26 cellular contexts compared by ENCODE assay signal in the genomic region with DNA sequence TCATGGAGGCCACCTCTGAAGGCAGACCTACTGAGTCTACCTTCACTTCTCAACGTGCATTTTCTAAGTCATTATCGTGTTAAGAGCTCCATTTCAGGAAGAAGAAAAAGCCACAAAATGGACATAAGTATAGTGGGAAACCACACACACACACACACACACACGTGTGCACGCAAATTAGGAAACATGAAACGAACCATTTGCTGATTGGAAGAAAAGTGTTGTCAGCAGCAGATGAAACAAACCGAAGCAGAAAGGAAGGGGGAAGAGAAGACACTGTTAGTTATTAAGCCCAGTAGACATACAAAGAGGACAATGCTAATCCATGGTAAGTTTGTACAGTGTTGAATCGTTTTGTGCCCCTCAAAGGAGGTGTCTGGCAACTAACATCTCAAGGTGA. TPM values are rescaled to one million over a fixed set of nuclear protein-coding genes. Genes with fewer than 3 reads are reported as not detected.
A peak's percentile ranks its signal among the peaks of the same experiment; 100 is the strongest.
DNase-seq lines count a peak whose midpoint lies in the region; ATAC-seq and TF ChIP-seq lines count a peak whose summit lies in the region.
"Had no signal": no experiment of that assay in that cellular context is flagged by ENCODE, and none has a peak within 500 bp of the region (broad histone marks: within the 10 kb centered on the region; RNA-seq: fewer than 3 reads in every experiment).

No MANE protein-coding gene starts in this region.

- H3K27ac ChIP-seq in HL-60 (replicated peaks) (peak overlapping the region; percentile 70), right atrium auricular region (no peak overlapping the region)
- H3K27ac ChIP-seq: KMS-11, PC-9 had no signal

- no peaks in the 10 kb centered on the region for H3K9me3 Mint-ChIP-seq in neural crest cell
- H3K9me3 Mint-ChIP-seq: CD8-positive, alpha-beta T cell had no signal

- H3K27ac Mint-ChIP-seq in neural crest cell (ENCODE audit: unreplicated experiment): peak overlapping the region; percentile 57
- H3K27ac Mint-ChIP-seq: CD8-positive, alpha-beta T cell had no signal

- H3K9me3 ChIP-seq in right atrium auricular region: no peaks in the 10 kb centered on the region

- no peaks in the 10 kb centered on the region for H3K36me3 Mint-ChIP-seq in neural crest cell (ENCODE audit: low read depth)

- DNase-seq in HL-60 (ENCODE audit: low read depth in 1 of 2, low spot score in 1 of 2) (peak; percentile 70 to 74), NB4 (ENCODE audit: low read depth) (peak; percentile 88), OCI-M1 (lab: John Stamatoyannopoulos, UW) (peak; percentile 81), neural crest cell (ENCODE audit: low read depth, low spot score) (no peak), NCI-H1105 (lab: John Stamatoyannopoulos, UW) (no peak), right atrium auricular region (ENCODE audit: low spot score) (no peak)
- DNase-seq: AML-193; C1 segment of cervical spinal cord; Calu3; CD8-positive, alpha-beta T cell; DMS153; NCI-H1092; NCI-H1436 treated with DMSO at 0.1 percent for 48 hours; NCI-H2029 treated with DMSO at 0.1 percent for 48 hours; NCI-H226; NCI-H510A treated with DMSO at 0.1 percent for 48 hours; NCI-H748 treated with DMSO at 0.1 percent for 48 hours; NK-92 treated with Interleukin-12 subunit alpha and Interleukin-12 subunit beta, amount 100 ng/mL, for 24 hours; PC-9; RPMI8226; SHP77; SW 1271; T-helper 17 cell had no signal

- H3K27me3 ChIP-seq in HL-60 (ENCODE audit: insufficient read depth, poor library complexity, severe bottlenecking) (no peaks in the 10 kb centered on the region), right atrium auricular region (no peaks in the 10 kb centered on the region)

- no peak overlapping the region; the same call in 1 of the 2 replicates for H3K4me3 ChIP-seq in HL-60 (replicated peaks; ENCODE audit: insufficient read depth, low read length)
- peak overlapping the region; percentile 54 for H3K4me3 ChIP-seq in NB4 (ENCODE audit: low read depth, low read length)
- no peak overlapping the region for H3K4me3 ChIP-seq in right atrium auricular region
- H3K4me3 ChIP-seq: PC-9 had no signal

- no peaks in the 10 kb centered on the region for H3K27me3 Mint-ChIP-seq in neural crest cell (ENCODE audit: low read depth)
- H3K27me3 Mint-ChIP-seq: T-helper 17 cell had no signal

- peaks cover 66% of the 10 kb centered on the region for H3K36me3 ChIP-seq in right atrium auricular region

- ATAC-seq in GM21367 (IDR thresholded peaks at IDR 0.05; ENCODE audit: unreplicated experiment) (no peak), GM21528 (IDR thresholded peaks at IDR 0.05; ENCODE audit: low FRiP score, unreplicated experiment) (no peak)
- ATAC-seq: CD8-positive, alpha-beta T cell; T-helper 17 cell had no signal

- peaks cover 0 to 4% of the 10 kb centered on the region in 2 donors for H3K4me1 ChIP-seq in right atrium auricular region

- TF ChIP-seq CTCF in HL-60 (IDR thresholded peaks at IDR 0.05; ENCODE audit: insufficient read depth, low read length) (no peak), NB4 (IDR thresholded peaks at IDR 0.05; ENCODE audit: low read depth, low read length) (no peak), neural crest cell (conservative IDR thresholded peaks at IDR 0.05) (no peak), right atrium auricular region (IDR thresholded peaks at IDR 0.05) (no peak)

- no peaks in the 10 kb centered on the region for H3K4me1 Mint-ChIP-seq in neural crest cell

- H3K4me3 Mint-ChIP-seq in neural crest cell: no peak overlapping the region
- H3K4me3 Mint-ChIP-seq: CD8-positive, alpha-beta T cell had no signal

- TF ChIP-seq POLR2A in NB4 (IDR thresholded peaks at IDR 0.05; ENCODE audit: extremely low read depth, insufficient read length): peak; percentile 55

RNA-seq across cellular contexts. Expression of a gene that starts 9.9 kb away (rescaled TPM):
- total RNA-seq in neural crest cell: 40.7 and 41.0 TPM in 2 replicates
- total RNA-seq in right atrium auricular region: 1 to 10 TPM; 7.6 to 8.4 TPM

RNA-seq across cellular contexts. Expression of a gene that starts 50.4 kb away (rescaled TPM):
- total RNA-seq in neural crest cell (78.5 and 80.8 TPM in 2 replicates), right atrium auricular region (10 to 100 TPM; 36.9 to 55.0 TPM)

Comparison
In these comparisons a context has a peak if more than half of its experiments do, and no peak if none do; other contexts are left out.
1. DNase-seq: peak in HL-60 (2 of 2), NB4 (single experiment) and OCI-M1 (single experiment); none in neural crest cell (single experiment), NCI-H1105 (single experiment) and right atrium auricular region (single experiment).